ENCODE assay signal across 8 cellular contexts in genomic region chr9:126705311-126705766, GRCh38.
DNase-seq lines count a peak whose midpoint lies in the region; ATAC-seq lines count a peak whose summit lies in the region.

No MANE protein-coding gene starts in this region.

- ATAC-seq in esophagus mucosa (peak; percentile 66), HG03159 (IDR thresholded peaks at IDR 0.05; ENCODE audit: unreplicated experiment) (no peak)
- ATAC-seq in natural killer cell treated with Interleukin-12 subunit alpha and Interleukin-12 subunit beta and Interleukin-15 and Interleukin-18, amount 100 ng/mL, for 72 hours = peak; percentile 76 to 82

- H3K9me3 Mint-ChIP-seq in natural killer cell treated with Interleukin-12 subunit alpha and Interleukin-12 subunit beta and Interleukin-15 and Interleukin-18, amount 100 ng/mL, for 72 hours = no peaks in the 10 kb centered on the region

- peaks cover 14 to 21% of the 10 kb centered on the region in 2 donors for H3K4me1 Mint-ChIP-seq in natural killer cell treated with Interleukin-12 subunit alpha and Interleukin-12 subunit beta and Interleukin-15 and Interleukin-18, amount 100 ng/mL, for 72 hours (ENCODE audit: low read depth in 2 of 2)

- H3K4me3 Mint-ChIP-seq in natural killer cell treated with Interleukin-12 subunit alpha and Interleukin-12 subunit beta and Interleukin-15 and Interleukin-18, amount 100 ng/mL, for 72 hours = peak overlapping the region; percentile 62

- no peaks in the 10 kb centered on the region for H3K36me3 Mint-ChIP-seq in natural killer cell treated with Interleukin-12 subunit alpha and Interleukin-12 subunit beta and Interleukin-15 and Interleukin-18, amount 100 ng/mL, for 72 hours

- H3K27me3 Mint-ChIP-seq in natural killer cell treated with Interleukin-12 subunit alpha and Interleukin-12 subunit beta and Interleukin-15 and Interleukin-18, amount 100 ng/mL, for 72 hours = peaks cover 28% of the 10 kb centered on the region in 2 donors

- peak; percentile 16 for DNase-seq in DMS79 (lab: John Stamatoyannopoulos, UW)
- DNase-seq in HT-29 (ENCODE audit: low spot score) = peak; percentile 80
- DNase-seq in OCI-M1 (lab: John Stamatoyannopoulos, UW) = peak; percentile 68
- peak; percentile 92 for DNase-seq in activated T-cell treated with anti-CD3 and anti-CD28 coated beads, Interleukin-2, amount 50 U/mL, for 1 hour
- peak; percentile 82 for DNase-seq in natural killer cell treated with Interleukin-12 subunit alpha and Interleukin-12 subunit beta and Interleukin-15 and Interleukin-18, amount 100 ng/mL, for 72 hours (ENCODE audit: low spot score)
- DNase-seq in stimulated activated naive CD4-positive, alpha-beta T cell (lab: John Stamatoyannopoulos, UW) = peak; percentile 66 to 87 (median 82)

- peak overlapping the region in 1 of 2 donors; percentile 22 for H3K27ac Mint-ChIP-seq in natural killer cell treated with Interleukin-12 subunit alpha and Interleukin-12 subunit beta and Interleukin-15 and Interleukin-18, amount 100 ng/mL, for 72 hours

Comparison
In these comparisons a context has a peak if more than half of its experiments do, and no peak if none do; other contexts are left out.
1. DNase-seq: peak in every context shown above with its lines; median percentile 92 in activated T-cell treated with anti-CD3 and anti-CD28 coated beads, Interleukin-2, amount 50 U/mL, for 1 hour; 82 in stimulated activated naive CD4-positive, alpha-beta T cell; 82 in natural killer cell treated with Interleukin-12 subunit alpha and Interleukin-12 subunit beta and Interleukin-15 and Interleukin-18, amount 100 ng/mL, for 72 hours; 80 in HT-29; 68 in OCI-M1; 16 in DMS79.